ENCODE assay signal across 22 cellular contexts in genomic region chr10:62025134-62025794, GRCh38.
DNase-seq lines count a peak whose midpoint lies in the region; ATAC-seq and TF ChIP-seq lines count a peak whose summit lies in the region.
"Had no signal": no experiment of that assay in that cellular context is flagged by ENCODE, and none has a peak within 500 bp of the region (broad histone marks: within the 10 kb centered on the region; RNA-seq: fewer than 3 reads in every experiment).

No MANE protein-coding gene starts in this region.

- peak overlapping the region; percentile 15 for H3K27ac Mint-ChIP-seq in activated CD4-positive, alpha-beta T cell treated with anti-CD3 and anti-CD28 coated beads for 36 hours
- peak overlapping the region; percentile 14 for H3K27ac Mint-ChIP-seq in progenitor cell of endocrine pancreas
- H3K27ac Mint-ChIP-seq: activated T-helper 2 cell treated with anti-CD3 and anti-CD28 coated beads, Interferon-gamma antibody, Interleukin-2, Interleukin-4, amounts not matched to agents 10 μg/mL and 5 μg/mL and 100 μg/mL, durations not matched to agents 14 hours and 24 hours and 36 hours; CD4-positive, alpha-beta T cell; WTC11 had no signal

- H4K20me1 ChIP-seq in Loucy (ENCODE audit: insufficient read depth, low read length, poor library complexity, severe bottlenecking), result peaks cover 10% of the 10 kb centered on the region

- no peak for ATAC-seq in activated CD4-positive, alpha-beta T cell treated with anti-CD3 and anti-CD28 coated beads for 36 hours
- ATAC-seq: A549, WTC11 had no signal

- H3K4me3 ChIP-seq in Loucy (ENCODE audit: low read length, poor library complexity, severe bottlenecking), result peak overlapping the region; percentile 7
- H3K4me3 ChIP-seq: A549, HAP-1, right atrium auricular region, tibial artery had no signal

- TF ChIP-seq CTCF in Loucy (conservative IDR thresholded peaks at IDR 0.05; ENCODE audit: low read length), result no peak
- TF ChIP-seq CTCF in progenitor cell of endocrine pancreas (IDR thresholded peaks at IDR 0.05; ENCODE audit: unreplicated experiment), result no peak

- no peak overlapping the region for H3K4me3 Mint-ChIP-seq in activated CD4-positive, alpha-beta T cell treated with anti-CD3 and anti-CD28 coated beads for 36 hours
- H3K4me3 Mint-ChIP-seq in progenitor cell of endocrine pancreas (ENCODE audit: low read depth), result no peak overlapping the region
- H3K4me3 Mint-ChIP-seq: CD4-positive, alpha-beta T cell; WTC11 had no signal

- peak overlapping the region; percentile 10 for H3K9ac ChIP-seq in Loucy (ENCODE audit: low read depth, low read length, poor library complexity, severe bottlenecking)

- CTCF ChIA-PET in activated CD4-positive, alpha-beta T cell treated with anti-CD3 and anti-CD28 coated beads for 36 hours (lab: Charles Lee), result interaction anchor here (0.6 to 12.2 kb wide), 10 partner anchors 9 to 239 kb away, joined by 3 to 113 read pairs (median 4); no protein-coding TSS in a partner anchor

- no peaks in the 10 kb centered on the region for H3K27me3 Mint-ChIP-seq in activated CD4-positive, alpha-beta T cell treated with anti-CD3 and anti-CD28 coated beads for 36 hours
- H3K27me3 Mint-ChIP-seq in progenitor cell of endocrine pancreas, result no peaks in the 10 kb centered on the region
- H3K27me3 Mint-ChIP-seq: CD4-positive, alpha-beta T cell had no signal

- H3K9me3 Mint-ChIP-seq in activated CD4-positive, alpha-beta T cell treated with anti-CD3 and anti-CD28 coated beads for 36 hours (ENCODE audit: low read depth), result peaks cover 10% of the 10 kb centered on the region
- peaks cover 3% of the 10 kb centered on the region for H3K9me3 Mint-ChIP-seq in progenitor cell of endocrine pancreas (ENCODE audit: low read depth)
- H3K9me3 Mint-ChIP-seq: CD4-positive, alpha-beta T cell; WTC11 had no signal

- peak overlapping the region; percentile 94 for H3K27ac ChIP-seq in epithelial cell of prostate
- H3K27ac ChIP-seq: A549, neutrophil, right atrium auricular region, tibial artery had no signal

- peak overlapping the region; percentile 26 for H3K4me2 ChIP-seq in Loucy (ENCODE audit: low read depth, low read length, poor library complexity, severe bottlenecking)
- H3K4me2 ChIP-seq: A549 had no signal

- no peak for DNase-seq in activated CD4-positive, alpha-beta T cell treated with anti-CD3 and anti-CD28 coated beads for 36 hours
- no peak for DNase-seq in activated CD4-positive, alpha-beta T cell treated with anti-CD3 and anti-CD28 coated beads for 48 hours
- DNase-seq in epithelial cell of prostate (ENCODE audit: low read depth, low spot score), result no peak
- DNase-seq in progenitor cell of endocrine pancreas (ENCODE audit: low spot score, unreplicated experiment), result no peak
- no peak for DNase-seq in hepatic stellate cell (ENCODE audit: low spot score)
- DNase-seq in C1 segment of cervical spinal cord (lab: John Stamatoyannopoulos, UW), result no peak
- DNase-seq in NCI-H1694 (lab: John Stamatoyannopoulos, UW), result no peak
- DNase-seq: activated CD8-positive, alpha-beta memory T cell treated with anti-CD3 and anti-CD28 coated beads for 24 hours; amygdala; CD4-positive, alpha-beta T cell; effector CD8-positive, alpha-beta T cell; hippocampal formation; NCI-H510A; stimulated activated naive CD4-positive, alpha-beta T cell treated with Interleukin-2 at 50 U/mL for 16 hours; tibial artery had no signal

- no peaks in the 10 kb centered on the region for H3K27me3 ChIP-seq in Loucy (ENCODE audit: insufficient read depth, low read length, poor library complexity, severe bottlenecking)
- H3K27me3 ChIP-seq: neutrophil, right atrium auricular region, tibial artery had no signal

- peaks cover 92% of the 10 kb centered on the region for H3K4me1 Mint-ChIP-seq in activated CD4-positive, alpha-beta T cell treated with anti-CD3 and anti-CD28 coated beads for 36 hours
- peaks cover 55% of the 10 kb centered on the region for H3K4me1 Mint-ChIP-seq in progenitor cell of endocrine pancreas (ENCODE audit: low read depth)

- H3F3A ChIP-seq in Loucy (ENCODE audit: low read depth), result no peaks in the 10 kb centered on the region

- peaks cover 97% of the 10 kb centered on the region for H3K79me2 ChIP-seq in Loucy (ENCODE audit: insufficient read depth, low read length)

- no peaks in the 10 kb centered on the region for H3K9me3 ChIP-seq in Loucy (ENCODE audit: insufficient read depth, low read depth, low read length)
- H3K9me3 ChIP-seq: A549, HAP-1, neutrophil, right atrium auricular region had no signal

- peaks cover 76% of the 10 kb centered on the region for H3K36me3 Mint-ChIP-seq in activated CD4-positive, alpha-beta T cell treated with anti-CD3 and anti-CD28 coated beads for 36 hours (ENCODE audit: low read depth)
- peaks cover 2% of the 10 kb centered on the region for H3K36me3 Mint-ChIP-seq in progenitor cell of endocrine pancreas (ENCODE audit: insufficient read depth)
- H3K36me3 Mint-ChIP-seq: WTC11 had no signal

- POLR2A ChIA-PET in activated CD4-positive, alpha-beta T cell treated with anti-CD3 and anti-CD28 coated beads for 36 hours (lab: Charles Lee), result no interaction called here

- H3K36me3 ChIP-seq in Loucy (ENCODE audit: insufficient read depth, low read length), result peaks cover 38% of the 10 kb centered on the region
- H3K36me3 ChIP-seq: HAP-1, neutrophil, right atrium auricular region, tibial artery had no signal

- H3K9me2 ChIP-seq in Loucy (replicated peaks; ENCODE audit: low read depth, low read length), result no peaks in the 10 kb centered on the region

- peaks cover 75% of the 10 kb centered on the region for H3K4me1 ChIP-seq in Loucy (ENCODE audit: insufficient read depth, low read length, poor library complexity, severe bottlenecking)

- intact Hi-C loops in activated CD4-positive, alpha-beta T cell treated with anti-CD3 and anti-CD28 coated beads for 36 hours (cut with DNase I, micrococcal nuclease), result loop anchor here in 1 of 2 experiments (10.0 kb wide), 1 partner anchor 270 kb away; no protein-coding TSS in a partner anchor

- no peak overlapping the region for H2AFZ ChIP-seq in Loucy (ENCODE audit: low read length)
